ENCODE assay signal across 22 cellular contexts in genomic region chr4:133493776-133494175, GRCh38.
"Had no signal": no experiment of that assay in that cellular context is flagged by ENCODE, and none has a peak within 500 bp of the region (broad histone marks: within the 10 kb centered on the region; RNA-seq: fewer than 3 reads in every experiment).

No MANE protein-coding gene starts in this region.

- DNase-seq: colonic mucosa; dermis blood vessel endothelial cell; erythroblast; head of caudate nucleus; kidney glomerular epithelial cell; mesendoderm; naive B cell; right lobe of liver; spleen; stimulated activated CD4-positive, alpha-beta T cell treated with anti-CD3 and anti-CD28 coated beads, Interleukin-15, amount 100 ng/mL, for 24 hours; stimulated activated CD4-positive, alpha-beta T cell treated with anti-CD3 and anti-CD28 coated beads, Interleukin-1b, Interleukin-23, amount 100 ng/mL, for 48 hours; stimulated activated CD4-positive, alpha-beta T cell treated with anti-CD3 and anti-CD28 coated beads, Interleukin-4, amount 100 ng/mL, for 24 hours; tibial artery; upper lobe of right lung had no signal

- H2AFZ ChIP-seq: hepatocyte, parathyroid adenoma had no signal

- FAIRE-seq: islet of Langerhans had no signal

- H3K27ac ChIP-seq: colonic mucosa, foreskin keratinocyte, hepatocyte, parathyroid adenoma, prostate gland, right lobe of liver, spleen, tibial artery, upper lobe of right lung had no signal

- H3K4me1 Mint-ChIP-seq: naive B cell; nephron; stimulated activated memory B cell treated with anti-CD40 and anti-IgM and Interleukin-4, amounts not matched to agents 10 μg/mL and 1 μg/mL and 100 μg/mL, for 72 hours had no signal

- H3K36me3 Mint-ChIP-seq: naive B cell; stimulated activated memory B cell treated with anti-CD40 and anti-IgM and Interleukin-4, amounts not matched to agents 10 μg/mL and 1 μg/mL and 100 μg/mL, for 72 hours had no signal

- ATAC-seq: foreskin keratinocyte; right lobe of liver; stimulated activated memory B cell treated with anti-CD40 and anti-IgM and Interleukin-4, amounts not matched to agents 10 μg/mL and 1 μg/mL and 100 μg/mL, for 72 hours; upper lobe of right lung had no signal

- H3K9ac ChIP-seq: parathyroid adenoma had no signal

- H3K36me3 ChIP-seq: colonic mucosa, prostate gland, right lobe of liver, spleen, tibial artery, upper lobe of right lung had no signal

- H3K27me3 Mint-ChIP-seq: naive B cell; stimulated activated memory B cell treated with anti-CD40 and anti-IgM and Interleukin-4, amounts not matched to agents 10 μg/mL and 1 μg/mL and 100 μg/mL, for 72 hours; stimulated activated naive CD8-positive, alpha-beta T cell treated with anti-CD3 and anti-CD28 coated beads, Interleukin-15, Interleukin-2, amounts not matched to agents 100 ng/mL and 50 ng/mL, for 24 hours had no signal

- H3K9me3 ChIP-seq: colonic mucosa, prostate gland, right lobe of liver, spleen, tibial artery, upper lobe of right lung had no signal

- H3K4me3 ChIP-seq: colonic mucosa, hepatocyte, prostate gland, right lobe of liver, spleen, tibial artery, upper lobe of right lung had no signal

- H3K79me2 ChIP-seq: hepatocyte, parathyroid adenoma had no signal

- H3K4me3 Mint-ChIP-seq: naive B cell; nephron; stimulated activated memory B cell treated with anti-CD40 and anti-IgM and Interleukin-4, amounts not matched to agents 10 μg/mL and 1 μg/mL and 100 μg/mL, for 72 hours; stimulated activated naive CD8-positive, alpha-beta T cell treated with anti-CD3 and anti-CD28 coated beads, Interleukin-15, Interleukin-2, amounts not matched to agents 100 ng/mL and 50 ng/mL, for 24 hours had no signal

- H3K27me3 ChIP-seq: colonic mucosa, foreskin keratinocyte, hepatocyte, right lobe of liver, spleen, tibial artery, upper lobe of right lung had no signal

- H3K27ac Mint-ChIP-seq: naive B cell; nephron; stimulated activated memory B cell treated with anti-CD40 and anti-IgM and Interleukin-4, amounts not matched to agents 10 μg/mL and 1 μg/mL and 100 μg/mL, for 72 hours; stimulated activated naive CD8-positive, alpha-beta T cell treated with anti-CD3 and anti-CD28 coated beads, Interleukin-15, Interleukin-2, amounts not matched to agents 100 ng/mL and 50 ng/mL, for 24 hours had no signal

- H3K4me1 ChIP-seq: colonic mucosa, parathyroid adenoma, prostate gland, right lobe of liver, spleen, tibial artery, upper lobe of right lung had no signal

- H3K4me2 ChIP-seq: hepatocyte had no signal
